Comparison of ENCODE assay signal across 11 cellular contexts in the genomic region with DNA sequence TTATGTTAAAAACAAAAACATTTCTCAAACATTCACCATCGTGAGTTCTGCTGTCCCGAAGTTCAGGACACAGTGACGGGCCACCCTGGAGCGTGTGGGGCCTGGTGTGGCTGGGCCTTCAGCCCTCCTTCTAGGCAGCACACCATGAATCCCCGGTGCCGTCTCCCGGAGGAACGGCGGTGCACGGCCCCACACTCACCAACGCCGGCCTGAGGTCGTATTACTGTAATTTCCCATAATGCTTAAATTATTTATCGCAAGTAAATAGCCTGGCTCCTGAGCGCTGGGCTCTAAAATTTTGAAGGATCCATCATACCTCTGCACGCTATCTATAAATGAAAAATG. TPM values are rescaled to one million over a fixed set of nuclear protein-coding genes. Genes with fewer than 3 reads are reported as not detected.
DNase-seq lines count a peak whose midpoint lies in the region; ATAC-seq and TF ChIP-seq lines count a peak whose summit lies in the region.
"Had no signal": no experiment of that assay in that cellular context is flagged by ENCODE, and none has a peak within 500 bp of the region (broad histone marks: within the 10 kb centered on the region; RNA-seq: fewer than 3 reads in every experiment).

No MANE protein-coding gene starts in this region.

- 98% methylated on average over 16 of the region's 16 CpGs for WGBS in thymus

- H3K4me1 ChIP-seq in lower lobe of right lung (peaks cover 16% of the 10 kb centered on the region), thymus (ENCODE audit: control insufficient read depth, insufficient read depth, low read length) (peaks cover 11% of the 10 kb centered on the region)

- no peak for TF ChIP-seq CTCF in lower lobe of right lung (IDR thresholded peaks at IDR 0.05)

- no peak for ATAC-seq in activated naive CD4-positive, alpha-beta T cell treated with anti-CD3 and anti-CD28 coated beads, Interleukin-2, amount 50 U/mL, for 72 hours
- no peak for ATAC-seq in lower lobe of right lung
- no peak for ATAC-seq in GM19035 (IDR thresholded peaks at IDR 0.05; ENCODE audit: unreplicated experiment)

- no peaks in the 10 kb centered on the region for H3K9me3 Mint-ChIP-seq in activated naive CD4-positive, alpha-beta T cell treated with anti-CD3 and anti-CD28 coated beads, Interleukin-2, amount 10 ng/mL, durations not matched to agents 7 days and 5 days
- H3K9me3 Mint-ChIP-seq in activated naive CD4-positive, alpha-beta T cell treated with anti-CD3 and anti-CD28 coated beads, Interleukin-2, amount 50 U/mL, for 72 hours = no peaks in the 10 kb centered on the region
- H3K9me3 Mint-ChIP-seq in activated CD4-positive, alpha-beta memory T cell treated with anti-CD3 and anti-CD28 coated beads for 36 hours = no peaks in the 10 kb centered on the region
- H3K9me3 Mint-ChIP-seq: stimulated activated naive B cell treated with anti-CD40 and anti-IgM and Interleukin-4, amounts not matched to agents 10 μg/mL and 1 μg/mL and 100 μg/mL, for 72 hours had no signal

- POLR2A ChIA-PET in activated CD4-positive, alpha-beta memory T cell treated with anti-CD3 and anti-CD28 coated beads for 36 hours (lab: Charles Lee) = no interaction called here

- H3K36me3 ChIP-seq in lower lobe of right lung = no peaks in the 10 kb centered on the region
- no peaks in the 10 kb centered on the region for H3K36me3 ChIP-seq in thymus (ENCODE audit: control insufficient read depth, insufficient read depth)
- H3K36me3 ChIP-seq: prostate gland had no signal

- CTCF ChIA-PET in activated naive CD4-positive, alpha-beta T cell treated with anti-CD3 and anti-CD28 coated beads, Interleukin-2, amount 10 ng/mL, durations not matched to agents 7 days and 5 days (lab: Charles Lee) = no interaction called here
- CTCF ChIA-PET in activated CD4-positive, alpha-beta memory T cell treated with anti-CD3 and anti-CD28 coated beads for 36 hours (lab: Charles Lee) = no interaction called here

- H3K4me3 ChIP-seq in lower lobe of right lung (no peak overlapping the region), thymus (ENCODE audit: low read length) (peak overlapping the region; percentile 82)

- H3K36me3 Mint-ChIP-seq in activated naive CD4-positive, alpha-beta T cell treated with anti-CD3 and anti-CD28 coated beads, Interleukin-2, amount 10 ng/mL, durations not matched to agents 7 days and 5 days = no peaks in the 10 kb centered on the region
- peaks cover 0 to 5% of the 10 kb centered on the region in 2 donors for H3K36me3 Mint-ChIP-seq in activated naive CD4-positive, alpha-beta T cell treated with anti-CD3 and anti-CD28 coated beads, Interleukin-2, amount 50 U/mL, for 72 hours
- H3K36me3 Mint-ChIP-seq in activated CD4-positive, alpha-beta memory T cell treated with anti-CD3 and anti-CD28 coated beads for 36 hours = no peaks in the 10 kb centered on the region

- no peaks in the 10 kb centered on the region for H3K27me3 ChIP-seq in lower lobe of right lung (ENCODE audit: low read depth)
- H3K27me3 ChIP-seq in thymus (ENCODE audit: control insufficient read depth, insufficient read depth) = peaks cover 29% of the 10 kb centered on the region

- H3K4me3 Mint-ChIP-seq in activated naive CD4-positive, alpha-beta T cell treated with anti-CD3 and anti-CD28 coated beads, Interleukin-2, amount 10 ng/mL, durations not matched to agents 7 days and 5 days = peak overlapping the region; percentile 76
- peak overlapping the region; percentile 85 for H3K4me3 Mint-ChIP-seq in activated CD4-positive, alpha-beta memory T cell treated with anti-CD3 and anti-CD28 coated beads for 36 hours

- H3K4me1 Mint-ChIP-seq in activated naive CD4-positive, alpha-beta T cell treated with anti-CD3 and anti-CD28 coated beads, Interleukin-2, amount 10 ng/mL, durations not matched to agents 7 days and 5 days = peaks cover 9% of the 10 kb centered on the region
- H3K4me1 Mint-ChIP-seq in activated CD4-positive, alpha-beta memory T cell treated with anti-CD3 and anti-CD28 coated beads for 36 hours (ENCODE audit: low read depth) = peaks cover 11% of the 10 kb centered on the region

- intact Hi-C loops in activated CD4-positive, alpha-beta memory T cell treated with anti-CD3 and anti-CD28 coated beads for 36 hours (cut with micrococcal nuclease) = loop anchor here (5.0 kb wide), 1 partner anchor 49 kb away; no protein-coding TSS in a partner anchor
- intact Hi-C loops in lower lobe of right lung (cut with DNase I) = no loop called here

- H3K9me3 ChIP-seq in lower lobe of right lung (no peaks in the 10 kb centered on the region), thymus (ENCODE audit: control insufficient read depth) (no peaks in the 10 kb centered on the region)
- H3K9me3 ChIP-seq: prostate gland had no signal

- H3K27ac ChIP-seq in lower lobe of right lung (no peak overlapping the region), thymus (ENCODE audit: low read depth) (no peak overlapping the region)
- H3K27ac ChIP-seq: prostate gland had no signal

- H3K27me3 Mint-ChIP-seq in activated naive CD4-positive, alpha-beta T cell treated with anti-CD3 and anti-CD28 coated beads, Interleukin-2, amount 10 ng/mL, durations not matched to agents 7 days and 5 days = peaks cover 66% of the 10 kb centered on the region
- peaks cover 3% of the 10 kb centered on the region for H3K27me3 Mint-ChIP-seq in activated CD4-positive, alpha-beta memory T cell treated with anti-CD3 and anti-CD28 coated beads for 36 hours

- DNase-seq in activated naive CD4-positive, alpha-beta T cell treated with anti-CD3 and anti-CD28 coated beads, Interleukin-2, amount 10 ng/mL, durations not matched to agents 7 days and 5 days = no peak
- no peak for DNase-seq in activated naive CD4-positive, alpha-beta T cell treated with anti-CD3 and anti-CD28 coated beads, Interleukin-2, amount 50 U/mL, for 72 hours (ENCODE audit: low spot score in 2 of 2)
- no peak for DNase-seq in activated CD4-positive, alpha-beta memory T cell treated with anti-CD3 and anti-CD28 coated beads for 36 hours
- DNase-seq in lower lobe of right lung (peak; percentile 44), T-helper 2 cell (no peak), GOT3 (lab: John Stamatoyannopoulos, UW) (no peak)
- DNase-seq: cerebellar nuclear complex had no signal

- no peak overlapping the region for H3K27ac Mint-ChIP-seq in activated naive CD4-positive, alpha-beta T cell treated with anti-CD3 and anti-CD28 coated beads, Interleukin-2, amount 10 ng/mL, durations not matched to agents 7 days and 5 days
- H3K27ac Mint-ChIP-seq in activated naive CD4-positive, alpha-beta T cell treated with anti-CD3 and anti-CD28 coated beads, Interleukin-2, amount 50 U/mL, for 72 hours = no peak overlapping the region
- H3K27ac Mint-ChIP-seq in activated CD4-positive, alpha-beta memory T cell treated with anti-CD3 and anti-CD28 coated beads for 36 hours = no peak overlapping the region

RNA-seq across cellular contexts. Expression of a gene that starts 1.4 kb away (rescaled TPM):
- total RNA-seq in activated naive CD4-positive, alpha-beta T cell treated with anti-CD3 and anti-CD28 coated beads, Interleukin-2, amount 50 U/mL, for 72 hours = 10 to 100 TPM; 14.5 to 25.5 TPM
- 10 to 100 TPM; 14.8 to 16.1 TPM for total RNA-seq in activated CD4-positive, alpha-beta memory T cell treated with anti-CD3 and anti-CD28 coated beads for 36 hours
- total RNA-seq in lower lobe of right lung = 14.1 TPM
- 18.7 TPM for polyA plus RNA-seq in thymus

RNA-seq across cellular contexts. Expression of a gene that starts 25.7 kb away (rescaled TPM):
- total RNA-seq in activated naive CD4-positive, alpha-beta T cell treated with anti-CD3 and anti-CD28 coated beads, Interleukin-2, amount 50 U/mL, for 72 hours = 1 to 10 TPM; 4.1 to 7.2 TPM
- total RNA-seq in activated CD4-positive, alpha-beta memory T cell treated with anti-CD3 and anti-CD28 coated beads for 36 hours = 1 to 10 TPM; 2.5 to 2.8 TPM
- 15.5 TPM for total RNA-seq in lower lobe of right lung
- 8.7 TPM for polyA plus RNA-seq in thymus
